Comparison of ENCODE assay signal across 8 cellular contexts in the genomic region with DNA sequence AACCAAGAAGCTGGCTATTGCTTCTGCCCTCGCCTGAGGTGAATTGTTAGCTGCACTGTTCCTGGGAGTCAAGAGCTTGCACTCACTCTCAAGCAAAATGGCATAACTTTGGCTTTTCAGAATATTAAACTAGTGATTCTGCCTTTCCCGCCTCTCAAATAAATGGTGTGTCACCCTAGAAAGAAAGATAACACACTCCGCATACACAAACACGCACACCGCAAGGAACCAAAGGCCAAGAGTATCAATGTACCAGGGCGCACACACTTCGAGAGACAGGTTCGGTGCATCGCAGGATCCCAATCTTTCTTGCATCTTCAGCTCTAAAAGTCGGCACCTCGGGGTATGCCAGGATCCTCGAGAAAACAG. TPM values are rescaled to one million over a fixed set of nuclear protein-coding genes. Genes with fewer than 3 reads are reported as not detected.
DNase-seq lines count a peak whose midpoint lies in the region; ATAC-seq and TF ChIP-seq lines count a peak whose summit lies in the region.

No MANE protein-coding gene starts in this region.

- DNase-seq in ACHN (peak; percentile 33), OCI-LY7 (ENCODE audit: low spot score) (no peak), dedifferentiated amniotic fluid mesenchymal stem cell (ENCODE audit: extremely low spot score) (peak; percentile 32), lung (ENCODE audit: low spot score) (no peak), upper lobe of left lung (no peak), DMS153 (lab: John Stamatoyannopoulos, UW) (no peak)

- ATAC-seq in HG02870 (IDR thresholded peaks at IDR 0.05; ENCODE audit: unreplicated experiment): peak; percentile 17
- peak; percentile 4 for ATAC-seq in lung (ENCODE audit: insufficient read depth, low FRiP score)
- ATAC-seq in upper lobe of left lung (ENCODE audit: low FRiP score in 2 of 2): peak; percentile 45 to 65

- H3K4me2 ChIP-seq in OCI-LY7 (ENCODE audit: low read length): peak overlapping the region; percentile 86

- CTCF ChIA-PET in OCI-LY7 (lab: Charles Lee; ENCODE audit: unreplicated experiment): interaction anchor here (1.6 kb wide), 1 partner anchor 183 kb away, joined by 3 read pairs; no protein-coding TSS in a partner anchor

- H3K36me3 ChIP-seq in OCI-LY7 (ENCODE audit: insufficient read depth, low read length) (peaks cover 50% of the 10 kb centered on the region), lung (ENCODE audit: control insufficient read depth in 2 of 2, insufficient read depth in 2 of 2, low read length in 2 of 2) (peaks cover 4 to 8% of the 10 kb centered on the region in 2 donors), upper lobe of left lung (peaks cover 2 to 30% (median 21%) of the 10 kb centered on the region in 4 donors)

- in situ Hi-C loops in ACHN (cut with HindIII; ENCODE audit: low pct_ligation_motif_present, low pct_unique_long_range_greater_than_20kb, low sequenced_read_pairs): no loop called here

- H4K20me1 ChIP-seq in OCI-LY7 (ENCODE audit: insufficient read depth, low read length): no peaks in the 10 kb centered on the region

- peaks cover 21% of the 10 kb centered on the region; the same call in 1 of the 2 replicates for H3K9me3 ChIP-seq in OCI-LY7 (ENCODE audit: low read length)
- H3K9me3 ChIP-seq in lung (ENCODE audit: control insufficient read depth in 2 of 2, insufficient read depth in 1 of 2, low read length in 1 of 2): no peaks in the 10 kb centered on the region
- H3K9me3 ChIP-seq in upper lobe of left lung: no peaks in the 10 kb centered on the region

- H3K4me1 ChIP-seq in OCI-LY7 (ENCODE audit: insufficient read depth, low read length, poor library complexity, severe bottlenecking) (peaks cover 19% of the 10 kb centered on the region), lung (ENCODE audit: control insufficient read depth in 2 of 2, insufficient read depth in 2 of 2, low read length in 2 of 2) (peaks cover 0 to 13% of the 10 kb centered on the region in 2 donors), upper lobe of left lung (peaks cover 14 to 36% (median 29%) of the 10 kb centered on the region in 4 donors)

- TF ChIP-seq POLR2A in upper lobe of left lung (IDR thresholded peaks at IDR 0.05): no peak

- H3K27ac ChIP-seq in OCI-LY7 (ENCODE audit: low read depth, low read length, poor library complexity, severe bottlenecking) (peak overlapping the region; percentile 68), lung (ENCODE audit: low read depth in 1 of 2, low read length in 1 of 2) (peak overlapping the region; percentile 57 to 87), upper lobe of left lung (peak overlapping the region; percentile 83 to 93 (median 90))

- WGBS in lung, 2 donors: 3 to 8% methylated on average over 12 of the region's 12 CpGs
- WGBS in upper lobe of left lung, 2 donors: 2 to 5% methylated on average over 12 of the region's 12 CpGs

- intact Hi-C loops in OCI-LY7 (cut with micrococcal nuclease; ENCODE audit: unreplicated experiment): loop anchor here (5.0 to 10.0 kb wide), 2 partner anchors 133 to 629 kb away; a partner anchor contains a TSS

- peaks cover 34% of the 10 kb centered on the region for H3K79me2 ChIP-seq in OCI-LY7 (ENCODE audit: insufficient read depth, low read depth, low read length)

- no peak for TF ChIP-seq CTCF in GM12875 (IDR thresholded peaks at IDR 0.05; ENCODE audit: borderline replicate concordance, insufficient read depth, low read depth, low read length)
- no peak for TF ChIP-seq CTCF in OCI-LY7 (conservative IDR thresholded peaks at IDR 0.05; ENCODE audit: low read length)
- no peak for TF ChIP-seq CTCF in lung (IDR thresholded peaks at IDR 0.05; ENCODE audit: control extremely low read depth, extremely low read depth)
- TF ChIP-seq CTCF in upper lobe of left lung (IDR thresholded peaks at IDR 0.05): no peak

- TSS peak; percentile 80 for BruUV-seq in OCI-LY7 (replicated peaks; lab: Mats Ljungman, UMichigan)

- H3K4me3 ChIP-seq in GM12875 (ENCODE audit: low read depth, low read length) (peak overlapping the region; percentile 73), OCI-LY7 (ENCODE audit: low read depth, low read length, poor library complexity, severe bottlenecking) (peak overlapping the region; percentile 100), lung (peak overlapping the region; percentile 47), upper lobe of left lung (peak overlapping the region; percentile 72 to 99 (median 88))

- no peaks in the 10 kb centered on the region for H3K9me2 ChIP-seq in OCI-LY7 (ENCODE audit: insufficient read depth, low read length)

- H3K27me3 ChIP-seq in lung (ENCODE audit: control insufficient read depth, insufficient read depth) (no peaks in the 10 kb centered on the region), upper lobe of left lung (no peaks in the 10 kb centered on the region)

- TF ChIP-seq EP300 in upper lobe of left lung (IDR thresholded peaks at IDR 0.05): no peak

- peak overlapping the region; percentile 94 for H2AFZ ChIP-seq in OCI-LY7 (ENCODE audit: low read length)

- POLR2A ChIA-PET in OCI-LY7 (lab: Charles Lee): interaction anchor here (0.6 to 3.7 kb wide), 16 partner anchors 9 to 295 kb away, joined by 3 to 47 read pairs (median 4); a partner anchor contains a TSS

RNA-seq across cellular contexts. Expression of a gene that starts 0.5 kb away (rescaled TPM):
- 25.9 and 45.4 TPM in 2 replicates for total RNA-seq in OCI-LY7 (2014; rRNA removed; shearing (Covaris generic))
- total RNA-seq in OCI-LY7 (2022) (40.0 and 42.7 TPM in 2 replicates), lung (10 to 100 TPM; 37.4 to 37.6 TPM), upper lobe of left lung (10 to 100 TPM; 12.1 to 36.4 (median 30.3) TPM)
- 10 to 100 TPM; 22.8 to 23.6 TPM for polyA plus RNA-seq in lung

RNA-seq across cellular contexts. Expression of a gene that starts 15.9 kb away (rescaled TPM):
- 1.8 and 3.3 TPM in 2 replicates for total RNA-seq in OCI-LY7 (2014; rRNA removed; shearing (Covaris generic))
- 11.4 and 13.6 TPM in 2 replicates for total RNA-seq in OCI-LY7 (2022)
- 10 to 100 TPM; 13.0 to 19.1 TPM for total RNA-seq in lung
- polyA plus RNA-seq in lung: 1 to 10 TPM; 3.4 to 5.4 TPM
- total RNA-seq in upper lobe of left lung: 10 to 100 TPM in 3 of 6 donors, 1 to 10 TPM in 3; 4.4 to 17.1 (median 9.8) TPM

Comparison
In these comparisons a context has a peak if more than half of its experiments do, and no peak if none do; other contexts are left out.
1. DNase-seq: peak in ACHN (single experiment) and dedifferentiated amniotic fluid mesenchymal stem cell (single experiment); none in OCI-LY7 (single experiment), lung (single experiment), upper lobe of left lung (0 of 2) and DMS153 (single experiment).
2. H3K4me3 ChIP-seq: peak in every context shown above with its lines; median percentile 100 in OCI-LY7; 88 in upper lobe of left lung; 73 in GM12875; 47 in lung.
3. ATAC-seq: peak in every context shown above with its lines; median percentile 55 in upper lobe of left lung; 17 in HG02870; 4 in lung.
4. Peak in every context shown above with its lines, with median percentiles within 50 percentile points of each other: H3K27ac ChIP-seq.